In the genomic region with DNA sequence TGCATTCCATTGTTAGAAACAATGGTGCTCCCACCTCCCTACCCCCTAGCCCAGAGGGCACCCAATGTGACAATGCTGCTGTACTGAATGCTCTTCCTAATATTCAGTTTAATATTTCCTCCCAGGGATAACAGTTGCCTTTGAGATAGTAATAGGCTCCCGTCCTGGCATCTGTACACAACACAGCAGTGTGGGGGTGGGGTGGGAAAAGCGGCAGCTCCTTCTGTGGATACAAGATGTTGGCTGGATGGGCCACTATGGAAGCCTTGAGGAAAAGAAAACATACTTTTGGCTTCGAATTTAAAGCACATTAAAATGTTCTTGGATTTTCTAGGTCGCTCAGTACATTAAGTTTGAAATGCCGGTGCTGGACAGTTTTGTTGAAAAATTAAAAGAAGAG, we compare ENCODE assay signal across 1 cellular context.
TF ChIP-seq lines count a peak whose summit lies in the region.

No MANE protein-coding gene starts in this region.

TF ChIP-seq in IMR-90, 13 proteins besides CTCF, POLR2A, EP300 and RAD21 (continued from another document):
- TF ChIP-seq, protein P1, sequence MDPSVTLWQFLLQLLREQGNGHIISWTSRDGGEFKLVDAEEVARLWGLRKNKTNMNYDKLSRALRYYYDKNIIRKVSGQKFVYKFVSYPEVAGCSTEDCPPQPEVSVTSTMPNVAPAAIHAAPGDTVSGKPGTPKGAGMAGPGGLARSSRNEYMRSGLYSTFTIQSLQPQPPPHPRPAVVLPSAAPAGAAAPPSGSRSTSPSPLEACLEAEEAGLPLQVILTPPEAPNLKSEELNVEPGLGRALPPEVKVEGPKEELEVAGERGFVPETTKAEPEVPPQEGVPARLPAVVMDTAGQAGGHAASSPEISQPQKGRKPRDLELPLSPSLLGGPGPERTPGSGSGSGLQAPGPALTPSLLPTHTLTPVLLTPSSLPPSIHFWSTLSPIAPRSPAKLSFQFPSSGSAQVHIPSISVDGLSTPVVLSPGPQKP (IDR thresholded peaks at IDR 0.05; ENCODE audit: borderline replicate concordance, low read depth, low read length): no peak
- TF ChIP-seq MXI1 (IDR thresholded peaks at IDR 0.05; ENCODE audit: borderline replicate concordance, low read depth, low read length) (no peak), NFE2L2 (IDR thresholded peaks at IDR 0.05; ENCODE audit: low read depth, low read length) (no peak)
